Comparison of ENCODE assay signal across 15 cellular contexts in genomic region chr21:44405091-44405947, GRCh38.
"Had no signal": no experiment of that assay in that cellular context is flagged by ENCODE, and none has a peak within 500 bp of the region (broad histone marks: within the 10 kb centered on the region; RNA-seq: fewer than 3 reads in every experiment).

No MANE protein-coding gene starts in this region.

- H3K27me3 Mint-ChIP-seq: naive thymus-derived CD8-positive, alpha-beta T cell had no signal

- H3K36me3 ChIP-seq: ovary, thoracic aorta, transverse colon had no signal

- H3K4me3 ChIP-seq: dorsolateral prefrontal cortex, hepatocyte, mucosa of descending colon, ovary, thoracic aorta, transverse colon had no signal

- H3K4me1 ChIP-seq: transverse colon had no signal

- ATAC-seq: left lobe of liver; mucosa of descending colon; naive thymus-derived CD8-positive, alpha-beta T cell; stimulated activated naive CD8-positive, alpha-beta T cell treated with anti-CD3 and anti-CD28 coated beads, Interleukin-15, Interleukin-2, amounts not matched to agents 100 U/mL and 50 U/mL, for 24 hours had no signal

- H3K27me3 ChIP-seq: dorsolateral prefrontal cortex, hepatocyte, ovary, transverse colon had no signal

- DNase-seq: effector CD8-positive, alpha-beta T cell; foreskin melanocyte; mammary epithelial cell; mucosa of descending colon; naive thymus-derived CD8-positive, alpha-beta T cell; right cardiac atrium; small intestine; stimulated activated CD4-positive, alpha-beta T cell treated with anti-CD3 and anti-CD28 coated beads, Interleukin-2, amount 100 ng/mL, for 48 hours; stimulated activated naive CD8-positive, alpha-beta T cell treated with anti-CD3 and anti-CD28 coated beads, Interleukin-15, Interleukin-2, amounts not matched to agents 100 U/mL and 50 U/mL, for 24 hours; transverse colon had no signal

- H3K9me3 ChIP-seq: mucosa of descending colon, ovary, thoracic aorta, transverse colon had no signal

- H3K4me3 Mint-ChIP-seq: naive thymus-derived CD8-positive, alpha-beta T cell had no signal

- H3K27ac ChIP-seq: dorsolateral prefrontal cortex, hepatocyte, ovary, thoracic aorta, transverse colon had no signal
